Comparison of ENCODE assay signal across 17 cellular contexts in genomic region chr3:41932511-41932910, GRCh38.
"Had no signal": no experiment of that assay in that cellular context is flagged by ENCODE, and none has a peak within 500 bp of the region (broad histone marks: within the 10 kb centered on the region; RNA-seq: fewer than 3 reads in every experiment).

No MANE protein-coding gene starts in this region.

- H3K27me3 ChIP-seq: ovary had no signal

- DNase-seq: activated CD4-positive, alpha-beta memory T cell treated with anti-CD3 and anti-CD28 coated beads, Interleukin-2, amount 10 ng/mL, durations not matched to agents 7 days and 5 days; activated CD4-positive, alpha-beta T cell treated with anti-CD3 and anti-CD28 coated beads for 4 hours; activated gamma-delta T cell; activated T-cell treated with anti-CD3 and anti-CD28 coated beads, Interleukin-2, amount 50 U/mL, for 48 hours; caudate nucleus; effector CD4-positive, alpha-beta T cell; foreskin melanocyte; head of caudate nucleus; left colon; naive thymus-derived CD4-positive, alpha-beta T cell; ovary; stimulated activated CD4-positive, alpha-beta T cell treated with anti-CD3 and anti-CD28 coated beads, Interleukin-4, amount 100 ng/mL, for 1 hour; stimulated activated naive CD4-positive, alpha-beta T cell; substantia nigra had no signal

- H3K4me3 ChIP-seq: coronary artery, ovary had no signal

- H3K9me3 ChIP-seq: ovary had no signal

- H3K36me3 ChIP-seq: ovary had no signal

- ATAC-seq: activated naive CD4-positive, alpha-beta T cell treated with anti-CD3 and anti-CD28 coated beads, Interleukin-2, amount 50 U/mL, for 72 hours; left colon; naive thymus-derived CD4-positive, alpha-beta T cell; WTC11 had no signal

- H3K27ac ChIP-seq: coronary artery, ovary had no signal
